Comparison of ENCODE assay signal across 19 cellular contexts in the genomic region with DNA sequence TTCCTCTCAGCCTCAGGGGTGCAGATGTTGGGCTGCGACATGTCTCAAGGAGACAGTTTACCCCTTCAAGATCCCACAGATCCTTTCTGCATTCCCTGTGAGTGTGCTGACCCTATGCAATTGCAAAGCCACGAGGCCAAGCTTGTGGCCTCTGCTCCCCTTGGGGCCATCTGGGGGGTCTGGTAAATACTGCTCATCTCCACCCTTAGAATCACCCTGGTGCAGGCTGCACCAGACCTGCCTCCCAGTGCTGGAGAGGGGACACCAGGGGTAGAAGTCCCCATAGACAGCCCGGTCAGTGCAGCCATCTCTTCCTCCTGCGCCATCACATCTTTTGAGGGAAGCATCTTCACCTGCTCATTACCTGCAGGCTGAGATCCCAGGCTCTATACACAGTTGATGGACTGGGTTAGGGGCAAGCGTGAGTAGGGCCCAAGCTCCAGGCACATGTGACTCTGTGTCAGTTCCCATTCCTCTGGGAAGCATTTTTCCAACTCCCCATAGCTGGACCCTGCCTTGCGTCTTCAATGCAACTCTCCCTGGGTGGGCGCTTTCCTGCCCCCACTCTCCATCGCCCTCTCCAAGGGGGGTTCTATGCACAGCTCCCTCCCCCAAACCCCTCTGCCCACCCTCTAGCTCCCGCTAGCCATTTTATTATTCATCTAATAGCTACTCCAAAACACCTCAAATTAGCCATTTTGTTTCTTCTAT. TPM values are rescaled to one million over a fixed set of nuclear protein-coding genes. Genes with fewer than 3 reads are reported as not detected.
A peak's percentile ranks its signal among the peaks of the same experiment; 100 is the strongest.
DNase-seq lines count a peak whose midpoint lies in the region; ATAC-seq and TF ChIP-seq lines count a peak whose summit lies in the region.
"Had no signal": no experiment of that assay in that cellular context is flagged by ENCODE, and none has a peak within 500 bp of the region (broad histone marks: within the 10 kb centered on the region; RNA-seq: fewer than 3 reads in every experiment).

No MANE protein-coding gene starts in this region.

- DNase-seq in esophagus muscularis mucosa (ENCODE audit: extremely low spot score) = peak; percentile 72
- DNase-seq in mesenteric fat pad (ENCODE audit: low spot score) = peak; percentile 62
- DNase-seq in sciatic nerve (ENCODE audit: low spot score) = no peak
- DNase-seq in T-helper 2 cell = no peak
- no peak for DNase-seq in foreskin melanocyte
- DNase-seq: 8988T; ACHN; C1 segment of cervical spinal cord; Calu3; CD4-positive, alpha-beta memory T cell; COR-L47; DMS53; DMS79 treated with DMSO at 0.1 percent for 48 hours; GF-D8; GOT3; HFFc6 had no signal

- ATAC-seq in sciatic nerve (peak; percentile 30), GM18873 (IDR thresholded peaks at IDR 0.05; ENCODE audit: low FRiP score, unreplicated experiment) (no peak)
- ATAC-seq: A549 had no signal

- intact Hi-C loops in esophagus muscularis mucosa (cut with DNase I) = no loop called here
- intact Hi-C loops in sciatic nerve (cut with DNase I) = no loop called here

- H3K36me3 ChIP-seq in esophagus muscularis mucosa = no peaks in the 10 kb centered on the region
- H3K36me3 ChIP-seq: HAP-1 had no signal

- TF ChIP-seq POLR2A in esophagus muscularis mucosa (IDR thresholded peaks at IDR 0.05; ENCODE audit: low read depth) = no peak

- no peak overlapping the region for H3K4me3 ChIP-seq in esophagus muscularis mucosa
- H3K4me3 ChIP-seq: A549, HAP-1 had no signal

- no peaks in the 10 kb centered on the region for H3K27me3 ChIP-seq in esophagus muscularis mucosa

- no peak for TF ChIP-seq EP300 in esophagus muscularis mucosa (IDR thresholded peaks at IDR 0.05)

- H3K27ac ChIP-seq in esophagus muscularis mucosa (replicated peaks in 1 of 4) = no peak overlapping the region
- H3K27ac ChIP-seq: A549 had no signal

- no peak for TF ChIP-seq CTCF in esophagus muscularis mucosa (IDR thresholded peaks at IDR 0.05)

- H3K4me1 ChIP-seq in esophagus muscularis mucosa = peaks cover 0 to 5% (median 3%) of the 10 kb centered on the region in 4 donors
- H3K4me1 ChIP-seq: A549, HAP-1 had no signal

- WGBS in esophagus muscularis mucosa = 95% methylated on average over 9 of the region's 9 CpGs

- no peaks in the 10 kb centered on the region for H3K9me3 ChIP-seq in esophagus muscularis mucosa
- H3K9me3 ChIP-seq: A549, HAP-1 had no signal

RNA-seq across cellular contexts. Expression of a gene that starts 53.9 kb away (rescaled TPM):
- total RNA-seq in esophagus muscularis mucosa = 10 to 100 TPM; 25.7 to 36.4 (median 28.8) TPM
- 270 TPM for total RNA-seq in mesenteric fat pad
- 104 TPM for total RNA-seq in sciatic nerve
- total RNA-seq: Calu3; CD4-positive, alpha-beta memory T cell had no signal

Comparison
In these comparisons a context has a peak if more than half of its experiments do, and no peak if none do; other contexts are left out.
1. DNase-seq: peak in esophagus muscularis mucosa (single experiment) and mesenteric fat pad (single experiment); none in sciatic nerve (single experiment), T-helper 2 cell (0 of 5) and foreskin melanocyte (single experiment).